Comparison of ENCODE assay signal across 15 cellular contexts in genomic region chr20:63235399-63235983, GRCh38. TPM values are rescaled to one million over a fixed set of nuclear protein-coding genes. Genes with fewer than 3 reads are reported as not detected.
DNase-seq lines count a peak whose midpoint lies in the region; ATAC-seq and TF ChIP-seq lines count a peak whose summit lies in the region.
"Had no signal": no experiment of that assay in that cellular context is flagged by ENCODE, and none has a peak within 500 bp of the region (broad histone marks: within the 10 kb centered on the region; RNA-seq: fewer than 3 reads in every experiment).

Gene BIRC7, plus strand, starts transcription at chr20:63235905. Its CDS starts 192 bp downstream, at chr20:63236097.

- H3K9me3 ChIP-seq in Karpas-422 (ENCODE audit: low read length) (no peaks in the 10 kb centered on the region), neural progenitor cell (ENCODE audit: low read depth) (no peaks in the 10 kb centered on the region), tibial artery (no peaks in the 10 kb centered on the region)
- H3K9me3 ChIP-seq: body of pancreas had no signal

- H3K27me3 ChIP-seq in Karpas-422 (ENCODE audit: low read length) (no peaks in the 10 kb centered on the region), neural progenitor cell (no peaks in the 10 kb centered on the region), tibial artery (peaks cover 0 to 84% of the 10 kb centered on the region in 2 donors)
- H3K27me3 ChIP-seq: body of pancreas had no signal

- DNase-seq in COLO829 (ENCODE audit: low spot score) (peak; percentile 42), Karpas-422 (peak; percentile 68), neural progenitor cell (ENCODE audit: low spot score) (no peak), tibial artery (no peak), NCI-H187 (lab: John Stamatoyannopoulos, UW) (no peak)
- DNase-seq: activated CD4-positive, alpha-beta memory T cell treated with anti-CD3 and anti-CD28 coated beads, Interleukin-2, amount 10 ng/mL, durations not matched to agents 7 days and 5 days; activated gamma-delta T cell; DND-41; NCI-H1105 had no signal

- H3K9me3 Mint-ChIP-seq in brain = no peaks in the 10 kb centered on the region
- H3K9me3 Mint-ChIP-seq in neural progenitor cell = no peaks in the 10 kb centered on the region
- H3K9me3 Mint-ChIP-seq: activated CD4-positive, alpha-beta memory T cell treated with anti-CD3 and anti-CD28 coated beads, Interleukin-2, amount 10 ng/mL, durations not matched to agents 7 days and 5 days had no signal

- H3K27ac Mint-ChIP-seq in brain = peak within 1 kb of the TSS in 3 of 5 experiments; percentile 19 to 89 (median 79)
- H3K27ac Mint-ChIP-seq in neural progenitor cell = peak within 1 kb of the TSS; percentile 79
- H3K27ac Mint-ChIP-seq: activated CD4-positive, alpha-beta memory T cell treated with anti-CD3 and anti-CD28 coated beads, Interleukin-2, amount 10 ng/mL, durations not matched to agents 7 days and 5 days had no signal

- H3K4me1 ChIP-seq in Karpas-422 (ENCODE audit: low read length) = peaks cover 20% of the 10 kb centered on the region
- peaks cover 17% of the 10 kb centered on the region for H3K4me1 ChIP-seq in neural progenitor cell
- peaks cover 0 to 6% (median 1%) of the 10 kb centered on the region in 4 donors for H3K4me1 ChIP-seq in tibial artery

- H3K36me3 Mint-ChIP-seq in brain (no peaks in the 10 kb centered on the region), neural progenitor cell (no peaks in the 10 kb centered on the region)

- no peak within 1 kb of the TSS; the same call in 1 of the 2 replicates for H2AFZ ChIP-seq in Karpas-422 (ENCODE audit: low read length)
- peak within 1 kb of the TSS; percentile 65 for H2AFZ ChIP-seq in neural progenitor cell (replicated peaks)

- H4K20me1 ChIP-seq in Karpas-422 (ENCODE audit: insufficient read depth, low read depth, low read length) (no peaks in the 10 kb centered on the region), neural progenitor cell (ENCODE audit: low read depth) (no peaks in the 10 kb centered on the region)

- H3K4me2 ChIP-seq in Karpas-422 (ENCODE audit: low read depth, low read length, poor library complexity, severe bottlenecking) (peak within 1 kb of the TSS; percentile 31), neural progenitor cell (peak within 1 kb of the TSS; percentile 60)

- H3K36me3 ChIP-seq in Karpas-422 (ENCODE audit: insufficient read depth, low read length) (no peaks in the 10 kb centered on the region), neural progenitor cell (no peaks in the 10 kb centered on the region), tibial artery (no peaks in the 10 kb centered on the region)

- no peak for TF ChIP-seq CTCF in brain (conservative IDR thresholded peaks at IDR 0.05)
- TF ChIP-seq CTCF in neural progenitor cell (IDR thresholded peaks at IDR 0.05) = no peak
- no peak for TF ChIP-seq CTCF in tibial artery (IDR thresholded peaks at IDR 0.05)

- intact Hi-C loops in tibial artery (cut with DNase I; ENCODE audit: low total_unique reads) = no loop called here

- H3K27me3 Mint-ChIP-seq in brain (peaks cover 3% of the 10 kb centered on the region), neural progenitor cell (ENCODE audit: insufficient read depth, low read depth) (peaks cover 9% of the 10 kb centered on the region)

- H3K9me2 ChIP-seq in Karpas-422 (replicated peaks; ENCODE audit: insufficient read depth, low read length) = no peaks in the 10 kb centered on the region

- H3K9ac ChIP-seq in Karpas-422 (ENCODE audit: low read length) (peak within 1 kb of the TSS; percentile 60), neural progenitor cell (no peak within 1 kb of the TSS)

- H3K4me3 ChIP-seq in Karpas-422 (ENCODE audit: low read length) = no peak within 1 kb of the TSS; the same call in 1 of the 2 replicates
- H3K4me3 ChIP-seq in neural progenitor cell = no peak within 1 kb of the TSS
- H3K4me3 ChIP-seq in tibial artery = no peak within 1 kb of the TSS
- H3K4me3 ChIP-seq: body of pancreas had no signal

- H3K27ac ChIP-seq in Karpas-422 (ENCODE audit: low read length) = no peak within 1 kb of the TSS
- H3K27ac ChIP-seq in neural progenitor cell = no peak within 1 kb of the TSS
- H3K27ac ChIP-seq in tibial artery = no peak within 1 kb of the TSS
- H3K27ac ChIP-seq: body of pancreas had no signal

- H3K4me1 Mint-ChIP-seq in brain (peaks cover 46% of the 10 kb centered on the region), neural progenitor cell (peaks cover 36% of the 10 kb centered on the region)

- ATAC-seq in GM19035 (IDR thresholded peaks at IDR 0.05; ENCODE audit: unreplicated experiment) (no peak), GM19023 (IDR thresholded peaks at IDR 0.05; ENCODE audit: unreplicated experiment) (no peak)

- H3K79me2 ChIP-seq in Karpas-422 (ENCODE audit: low read length) (no peaks in the 10 kb centered on the region), neural progenitor cell (ENCODE audit: low read depth) (no peaks in the 10 kb centered on the region)

- peaks cover 15% of the 10 kb centered on the region for H3F3A ChIP-seq in neural progenitor cell (ENCODE audit: low read depth)

- H3K4me3 Mint-ChIP-seq in brain (peak within 1 kb of the TSS in 1 of 5 experiments; percentile 23), neural progenitor cell (no peak within 1 kb of the TSS)
- H3K4me3 Mint-ChIP-seq: activated CD4-positive, alpha-beta memory T cell treated with anti-CD3 and anti-CD28 coated beads, Interleukin-2, amount 10 ng/mL, durations not matched to agents 7 days and 5 days had no signal

RNA-seq across cellular contexts. Expression of gene BIRC7, which starts in this region (rescaled TPM):
- 10.7 and 23.3 TPM in 2 replicates for total RNA-seq in Karpas-422 (2014; rRNA removed; shearing (Covaris generic); ENCODE audit: low replicate concordance)
- not detected for polyA plus RNA-seq in brain (ENCODE audit: insufficient read depth, low read depth, low replicate concordance)
- not detected in 2 replicates for total RNA-seq in neural progenitor cell (ENCODE audit: low replicate concordance)
- total RNA-seq: activated CD4-positive, alpha-beta memory T cell treated with anti-CD3 and anti-CD28 coated beads, Interleukin-2, amount 10 ng/mL, durations not matched to agents 7 days and 5 days; body of pancreas; fibroblast of villous mesenchyme; RPMI7951 had no signal

Comparison
In these comparisons a context has a peak if more than half of its experiments do, and no peak if none do; other contexts are left out.
1. RNA of gene BIRC7 (total RNA-seq): 10.7 to 23.3 TPM in Karpas-422; not detected in neural progenitor cell; every median in the first group is over 10 times any median in the second.
2. DNase-seq: peak in COLO829 (single experiment) and Karpas-422 (single experiment); none in neural progenitor cell (single experiment), tibial artery (0 of 2) and NCI-H187 (0 of 2).